ENCODE assay signal across 29 cellular contexts in genomic region chr11:28011813-28012212, GRCh38.
"Had no signal": no experiment of that assay in that cellular context is flagged by ENCODE, and none has a peak within 500 bp of the region (broad histone marks: within the 10 kb centered on the region; RNA-seq: fewer than 3 reads in every experiment).

No MANE protein-coding gene starts in this region.

- H3K4me1 Mint-ChIP-seq: naive B cell; neural progenitor cell; stimulated activated naive CD8-positive, alpha-beta T cell treated with anti-CD3 and anti-CD28 coated beads, Interleukin-15, amount 100 ng/mL, for 72 hours had no signal

- DNase-seq: effector memory CD8-positive, alpha-beta T cell; erythroblast; esophagus squamous epithelium; foreskin melanocyte; glutamatergic neuron; heart right ventricle; hippocampal formation; left cardiac atrium; left lung; mesenchymal stem cell; mucosa of descending colon; naive B cell; stimulated activated CD4-positive, alpha-beta T cell treated with anti-CD3 and anti-CD28 coated beads, Interleukin-12 subunit alpha, Interleukin-12 subunit beta, amount 100 ng/mL, for 4 hours; stimulated activated CD4-positive, alpha-beta T cell treated with anti-CD3 and anti-CD28 coated beads, Interleukin-1b, Interleukin-23, amount 100 ng/mL, for 48 hours; stimulated activated CD4-positive, alpha-beta T cell treated with anti-CD3 and anti-CD28 coated beads, Interleukin-4, amount 100 ng/mL, for 1 hour; stimulated activated CD8-positive, alpha-beta memory T cell treated with anti-CD3 and anti-CD28 coated beads, Interleukin-4, amount 100 ng/mL, for 48 hours; stimulated activated naive CD4-positive, alpha-beta T cell; stimulated activated naive CD8-positive, alpha-beta T cell treated with anti-CD3 and anti-CD28 coated beads, Interleukin-15, amount 100 ng/mL, for 72 hours; transverse colon; upper lobe of right lung; uterus had no signal

- H3K27me3 ChIP-seq: esophagus squamous epithelium, heart right ventricle, left lung, neural progenitor cell, suprapubic skin, transverse colon, upper lobe of right lung, uterus had no signal

- H3K9me3 Mint-ChIP-seq: effector memory CD8-positive, alpha-beta T cell; mesothelial cell of epicardium; naive B cell; natural killer cell treated with Interleukin-12 subunit alpha and Interleukin-12 subunit beta and Interleukin-15 and Interleukin-18, amount 100 ng/mL, for 72 hours; neural progenitor cell had no signal

- ATAC-seq: effector memory CD8-positive, alpha-beta T cell; heart right ventricle; left cardiac atrium; left lung; mucosa of descending colon; natural killer cell treated with Interleukin-12 subunit alpha and Interleukin-12 subunit beta and Interleukin-15 and Interleukin-18, amount 100 ng/mL, for 72 hours; sciatic nerve; stimulated activated naive CD8-positive, alpha-beta T cell treated with anti-CD3 and anti-CD28 coated beads, Interleukin-15, amount 100 ng/mL, for 72 hours; upper lobe of right lung had no signal

- H3K27ac ChIP-seq: esophagus squamous epithelium, heart right ventricle, left lung, neural progenitor cell, parathyroid adenoma, suprapubic skin, transverse colon, upper lobe of right lung, uterus had no signal

- H3K4me3 Mint-ChIP-seq: effector memory CD8-positive, alpha-beta T cell; mesothelial cell of epicardium; naive B cell; natural killer cell treated with Interleukin-12 subunit alpha and Interleukin-12 subunit beta and Interleukin-15 and Interleukin-18, amount 100 ng/mL, for 72 hours; neural progenitor cell; stimulated activated naive CD8-positive, alpha-beta T cell treated with anti-CD3 and anti-CD28 coated beads, Interleukin-15, amount 100 ng/mL, for 72 hours had no signal

- H3K27ac Mint-ChIP-seq: effector memory CD8-positive, alpha-beta T cell; mesothelial cell of epicardium; natural killer cell treated with Interleukin-12 subunit alpha and Interleukin-12 subunit beta and Interleukin-15 and Interleukin-18, amount 100 ng/mL, for 72 hours; neural progenitor cell; progenitor cell of endocrine pancreas; stimulated activated naive CD8-positive, alpha-beta T cell treated with anti-CD3 and anti-CD28 coated beads, Interleukin-15, amount 100 ng/mL, for 72 hours had no signal

- H3K36me3 Mint-ChIP-seq: mesothelial cell of epicardium; naive B cell; natural killer cell treated with Interleukin-12 subunit alpha and Interleukin-12 subunit beta and Interleukin-15 and Interleukin-18, amount 100 ng/mL, for 72 hours had no signal

- H3K27me3 Mint-ChIP-seq: effector memory CD8-positive, alpha-beta T cell; naive B cell; natural killer cell treated with Interleukin-12 subunit alpha and Interleukin-12 subunit beta and Interleukin-15 and Interleukin-18, amount 100 ng/mL, for 72 hours; progenitor cell of endocrine pancreas; stimulated activated naive CD8-positive, alpha-beta T cell treated with anti-CD3 and anti-CD28 coated beads, Interleukin-15, amount 100 ng/mL, for 72 hours had no signal

- H3K9me3 ChIP-seq: esophagus squamous epithelium, heart right ventricle, left lung, mucosa of descending colon, suprapubic skin, transverse colon, upper lobe of right lung, uterus had no signal

- H3K36me3 ChIP-seq: esophagus squamous epithelium, heart right ventricle, left lung, neural progenitor cell, suprapubic skin, transverse colon, upper lobe of right lung, uterus had no signal

- H3K4me1 ChIP-seq: esophagus squamous epithelium, heart right ventricle, left lung, neural progenitor cell, parathyroid adenoma, suprapubic skin, transverse colon, upper lobe of right lung, uterus had no signal

- H3K4me3 ChIP-seq: esophagus squamous epithelium, heart right ventricle, left lung, mucosa of descending colon, neural progenitor cell, smooth muscle cell, suprapubic skin, transverse colon, upper lobe of right lung, uterus had no signal
